ENCODE assay signal across 8 cellular contexts in genomic region chr3:113844622-113845222, GRCh38. TPM values are rescaled to one million over a fixed set of nuclear protein-coding genes. Genes with fewer than 3 reads are reported as not detected.
DNase-seq lines count a peak whose midpoint lies in the region; ATAC-seq and TF ChIP-seq lines count a peak whose summit lies in the region.

No MANE protein-coding gene starts in this region.

- WGBS in ovary, 3 donors: 51 to 54% (median 52%) methylated on average over 4 of the region's 4 CpGs

- H3K4me2 ChIP-seq in OCI-LY3 (ENCODE audit: low read length): no peak overlapping the region

- DNase-seq in DMS53 (lab: John Stamatoyannopoulos, UW) (peak; percentile 80), epithelial cell of proximal tubule (ENCODE audit: low read depth) (no peak), ovary (no peak)
- DNase-seq in activated T-cell treated with anti-CD3 and anti-CD28 coated beads, Interleukin-2, amount 50 U/mL, for 4 hours: no peak
- no peak for DNase-seq in activated CD4-positive, CD25-positive, alpha-beta regulatory T cell (lab: John Stamatoyannopoulos, UW)

- no peak for TF ChIP-seq EP300 in ovary (IDR thresholded peaks at IDR 0.05)

- H3K9me3 Mint-ChIP-seq in activated T-cell treated with anti-CD3 and anti-CD28 coated beads, Interleukin-2, amount 50 U/mL, for 4 hours: no peaks in the 10 kb centered on the region

- H4K20me1 ChIP-seq in OCI-LY3 (ENCODE audit: insufficient read depth, low read length): no peaks in the 10 kb centered on the region

- H3K9ac ChIP-seq in OCI-LY3 (ENCODE audit: low read length): no peak overlapping the region

- intact Hi-C loops in ovary (cut with DNase I): no loop called here

- no peak overlapping the region for H3K4me3 ChIP-seq in OCI-LY3 (ENCODE audit: low read length)
- no peak overlapping the region for H3K4me3 ChIP-seq in epithelial cell of proximal tubule (ENCODE audit: low read depth, low read length)
- no peak overlapping the region for H3K4me3 ChIP-seq in ovary

- H3K79me2 ChIP-seq in OCI-LY3 (ENCODE audit: low read length): no peaks in the 10 kb centered on the region

- TF ChIP-seq CTCF in OCI-LY3 (IDR thresholded peaks at IDR 0.05; ENCODE audit: low read depth, low read length): peak; percentile 77
- TF ChIP-seq CTCF in epithelial cell of proximal tubule (conservative IDR thresholded peaks at IDR 0.05; ENCODE audit: low read depth, low read length): peak; percentile 65
- peak in 2 of 3 donors; percentile 12 to 32 for TF ChIP-seq CTCF in ovary (IDR thresholded peaks at IDR 0.05)

- H3K4me1 ChIP-seq in OCI-LY3 (ENCODE audit: low read length) (no peaks in the 10 kb centered on the region), ovary (ENCODE audit: insufficient read depth) (no peaks in the 10 kb centered on the region)

- H3K27ac ChIP-seq in OCI-LY3 (ENCODE audit: low read length) (no peak overlapping the region), ovary (no peak overlapping the region)

- H3K36me3 ChIP-seq in OCI-LY3 (replicated peaks; ENCODE audit: low read depth, low read length) (no peaks in the 10 kb centered on the region), ovary (no peaks in the 10 kb centered on the region)

- H3K9me3 ChIP-seq in OCI-LY3 (ENCODE audit: insufficient read depth, low read length) (no peaks in the 10 kb centered on the region), ovary (no peaks in the 10 kb centered on the region)

- H3K27me3 Mint-ChIP-seq in activated T-cell treated with anti-CD3 and anti-CD28 coated beads, Interleukin-2, amount 50 U/mL, for 4 hours (ENCODE audit: low read depth): no peaks in the 10 kb centered on the region

- H2AFZ ChIP-seq in OCI-LY3 (ENCODE audit: low read depth, low read length): no peak overlapping the region

- H3K36me3 Mint-ChIP-seq in activated T-cell treated with anti-CD3 and anti-CD28 coated beads, Interleukin-2, amount 50 U/mL, for 4 hours (ENCODE audit: insufficient read depth): no peaks in the 10 kb centered on the region

- H3K4me1 Mint-ChIP-seq in activated T-cell treated with anti-CD3 and anti-CD28 coated beads, Interleukin-2, amount 50 U/mL, for 4 hours (ENCODE audit: low read depth): no peaks in the 10 kb centered on the region

- no peak for TF ChIP-seq POLR2A in ovary (IDR thresholded peaks at IDR 0.05)

- H3K4me3 Mint-ChIP-seq in activated T-cell treated with anti-CD3 and anti-CD28 coated beads, Interleukin-2, amount 50 U/mL, for 4 hours: no peak overlapping the region

- H3K27me3 ChIP-seq in OCI-LY3 (ENCODE audit: low read depth, low read length) (no peaks in the 10 kb centered on the region), ovary (no peaks in the 10 kb centered on the region)

- peak; percentile 49 for ATAC-seq in HG03432 (IDR thresholded peaks at IDR 0.05; ENCODE audit: unreplicated experiment)
- no peak for ATAC-seq in activated T-cell treated with anti-CD3 and anti-CD28 coated beads, Interleukin-2, amount 50 U/mL, for 4 hours
- ATAC-seq in GM21825 (IDR thresholded peaks at IDR 0.05; ENCODE audit: unreplicated experiment): no peak

RNA-seq across cellular contexts. Expression of gene GRAMD1C, which starts 6.1 kb away (rescaled TPM):
- total RNA-seq in epithelial cell of proximal tubule (1.6 and 8.6 TPM in 2 replicates), ovary (10 to 100 TPM in 1 of 7 donors, 1 to 10 TPM in 5, under 1 TPM in 1; 0.35 to 10.7 (median 1.8) TPM)
- polyA plus RNA-seq in ovary: 1 to 10 TPM in 1 of 2 donors, under 1 TPM in 1; 0.75 to 1.9 TPM
- not detected for total RNA-seq in activated T-cell treated with anti-CD3 and anti-CD28 coated beads, Interleukin-2, amount 50 U/mL, for 4 hours

Comparison
In these comparisons a context has a peak if more than half of its experiments do, and no peak if none do; other contexts are left out.
1. CTCF ChIP-seq: peak in every context shown above with its lines; median percentile 77 in OCI-LY3; 65 in epithelial cell of proximal tubule; 22 in ovary.